ENCODE assay signal across 1 cellular context in the genomic region with DNA sequence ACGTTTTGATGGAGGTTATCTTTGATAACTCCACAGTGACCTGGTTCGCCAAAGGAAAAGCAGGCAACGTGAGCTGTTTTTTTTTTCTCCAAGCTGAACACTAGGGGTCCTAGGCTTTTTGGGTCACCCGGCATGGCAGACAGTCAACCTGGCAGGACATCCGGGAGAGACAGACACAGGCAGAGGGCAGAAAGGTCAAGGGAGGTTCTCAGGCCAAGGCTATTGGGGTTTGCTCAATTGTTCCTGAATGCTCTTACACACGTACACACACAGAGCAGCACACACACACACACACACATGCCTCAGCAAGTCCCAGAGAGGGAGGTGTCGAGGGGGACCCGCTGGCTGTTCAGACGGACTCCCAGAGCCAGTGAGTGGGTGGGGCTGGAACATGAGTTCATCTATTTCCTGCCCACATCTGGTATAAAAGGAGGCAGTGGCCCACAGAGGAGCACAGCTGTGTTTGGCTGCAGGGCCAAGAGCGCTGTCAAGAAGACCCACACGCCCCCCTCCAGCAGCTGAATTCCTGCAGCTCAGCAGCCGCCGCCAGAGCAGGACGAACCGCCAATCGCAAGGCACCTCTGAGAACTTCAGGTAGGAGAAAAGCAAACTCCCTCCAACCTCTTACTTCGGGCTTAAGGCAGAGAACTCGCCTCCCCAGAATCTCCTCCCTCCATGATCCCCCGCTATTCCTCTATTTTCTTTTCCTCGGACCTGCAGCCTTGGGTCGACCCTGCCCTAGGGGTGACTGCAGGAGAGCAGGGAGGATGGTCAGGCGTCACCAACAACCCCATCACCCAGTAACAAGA.
A peak's percentile ranks its signal among the peaks of the same experiment; 100 is the strongest.
TF ChIP-seq lines count a peak whose summit lies in the region.

A gene (plus strand): TSS at position 454 of the 809 bp plus-strand sequence. CDS start 1,290 bp downstream, outside the sequence.

TF ChIP-seq in SK-N-SH, 30 proteins besides CTCF, POLR2A, EP300 and RAD21 (continued from another document):
- no peak; the same call in 1 of the 2 replicates for TF ChIP-seq RCOR1 (IDR thresholded peaks at IDR 0.05; ENCODE audit: low read length)
- TF ChIP-seq ELF1 (IDR thresholded peaks at IDR 0.05) = 0 out of 2 replicates have a peak, but pooled peaks have one; percentile 56
- TF ChIP-seq SMC3 (IDR thresholded peaks at IDR 0.05; ENCODE audit: low read depth, low read length) = 0 out of 2 replicates have a peak, but pooled peaks have one; percentile 1
- peak; percentile 69 for TF ChIP-seq NFIC (IDR thresholded peaks at IDR 0.05; ENCODE audit: borderline replicate concordance)
- no peak for TF ChIP-seq MXI1 (IDR thresholded peaks at IDR 0.05; ENCODE audit: low read depth, low read length)
- TF ChIP-seq, protein P1, sequence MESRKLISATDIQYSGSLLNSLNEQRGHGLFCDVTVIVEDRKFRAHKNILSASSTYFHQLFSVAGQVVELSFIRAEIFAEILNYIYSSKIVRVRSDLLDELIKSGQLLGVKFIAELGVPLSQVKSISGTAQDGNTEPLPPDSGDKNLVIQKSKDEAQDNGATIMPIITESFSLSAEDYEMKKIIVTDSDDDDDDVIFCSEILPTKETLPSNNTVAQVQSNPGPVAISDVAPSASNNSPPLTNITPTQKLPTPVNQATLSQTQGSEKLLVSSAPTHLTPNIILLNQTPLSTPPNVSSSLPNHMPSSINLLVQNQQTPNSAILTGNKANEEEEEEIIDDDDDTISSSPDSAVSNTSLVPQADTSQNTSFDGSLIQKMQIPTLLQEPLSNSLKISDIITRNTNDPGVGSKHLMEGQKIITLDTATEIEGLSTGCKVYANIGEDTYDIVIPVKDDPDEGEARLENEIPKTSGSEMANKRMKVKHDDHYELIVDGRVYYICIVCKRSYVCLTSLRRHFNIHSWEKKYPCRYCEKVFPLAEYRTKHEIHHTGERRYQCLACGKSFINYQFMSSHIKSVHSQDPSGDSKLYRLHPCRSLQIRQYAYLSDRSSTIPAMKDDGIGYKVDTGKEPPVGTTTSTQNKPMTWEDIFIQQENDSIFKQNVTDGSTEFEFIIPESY (IDR thresholded peaks at IDR 0.05; ENCODE audit: borderline replicate concordance, low read depth) = peak; percentile 82
- TF ChIP-seq FOXM1 (IDR thresholded peaks at IDR 0.05; ENCODE audit: low read depth) = no peak
- peak; percentile 100 for TF ChIP-seq SIN3A (IDR thresholded peaks at IDR 0.05; ENCODE audit: borderline replicate concordance, low read depth, low read length)
- TF ChIP-seq EZH2phosphoT487 (IDR thresholded peaks at IDR 0.05; ENCODE audit: borderline replicate concordance, low read depth) = no peak
- TF ChIP-seq, protein P2, sequence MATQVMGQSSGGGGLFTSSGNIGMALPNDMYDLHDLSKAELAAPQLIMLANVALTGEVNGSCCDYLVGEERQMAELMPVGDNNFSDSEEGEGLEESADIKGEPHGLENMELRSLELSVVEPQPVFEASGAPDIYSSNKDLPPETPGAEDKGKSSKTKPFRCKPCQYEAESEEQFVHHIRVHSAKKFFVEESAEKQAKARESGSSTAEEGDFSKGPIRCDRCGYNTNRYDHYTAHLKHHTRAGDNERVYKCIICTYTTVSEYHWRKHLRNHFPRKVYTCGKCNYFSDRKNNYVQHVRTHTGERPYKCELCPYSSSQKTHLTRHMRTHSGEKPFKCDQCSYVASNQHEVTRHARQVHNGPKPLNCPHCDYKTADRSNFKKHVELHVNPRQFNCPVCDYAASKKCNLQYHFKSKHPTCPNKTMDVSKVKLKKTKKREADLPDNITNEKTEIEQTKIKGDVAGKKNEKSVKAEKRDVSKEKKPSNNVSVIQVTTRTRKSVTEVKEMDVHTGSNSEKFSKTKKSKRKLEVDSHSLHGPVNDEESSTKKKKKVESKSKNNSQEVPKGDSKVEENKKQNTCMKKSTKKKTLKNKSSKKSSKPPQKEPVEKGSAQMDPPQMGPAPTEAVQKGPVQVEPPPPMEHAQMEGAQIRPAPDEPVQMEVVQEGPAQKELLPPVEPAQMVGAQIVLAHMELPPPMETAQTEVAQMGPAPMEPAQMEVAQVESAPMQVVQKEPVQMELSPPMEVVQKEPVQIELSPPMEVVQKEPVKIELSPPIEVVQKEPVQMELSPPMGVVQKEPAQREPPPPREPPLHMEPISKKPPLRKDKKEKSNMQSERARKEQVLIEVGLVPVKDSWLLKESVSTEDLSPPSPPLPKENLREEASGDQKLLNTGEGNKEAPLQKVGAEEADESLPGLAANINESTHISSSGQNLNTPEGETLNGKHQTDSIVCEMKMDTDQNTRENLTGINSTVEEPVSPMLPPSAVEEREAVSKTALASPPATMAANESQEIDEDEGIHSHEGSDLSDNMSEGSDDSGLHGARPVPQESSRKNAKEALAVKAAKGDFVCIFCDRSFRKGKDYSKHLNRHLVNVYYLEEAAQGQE (IDR thresholded peaks at IDR 0.05; ENCODE audit: low read depth, low read length) = peak; percentile 77; the same call in 1 of the 2 replicates
- peak; percentile 82 for TF ChIP-seq RXRA (IDR thresholded peaks at IDR 0.05; ENCODE audit: borderline replicate concordance, low read depth)
- peak; percentile 100 for TF ChIP-seq POLR2AphosphoS5 (IDR thresholded peaks at IDR 0.05; ENCODE audit: low read depth, low read length)
- TF ChIP-seq MEF2A (IDR thresholded peaks at IDR 0.05; ENCODE audit: borderline replicate concordance, low read depth) = no peak; the same call in 1 of the 2 replicates
- TF ChIP-seq, protein P3, sequence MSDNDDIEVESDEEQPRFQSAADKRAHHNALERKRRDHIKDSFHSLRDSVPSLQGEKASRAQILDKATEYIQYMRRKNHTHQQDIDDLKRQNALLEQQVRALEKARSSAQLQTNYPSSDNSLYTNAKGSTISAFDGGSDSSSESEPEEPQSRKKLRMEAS (IDR thresholded peaks at IDR 0.05; ENCODE audit: low read depth) = peak; percentile 50
- TF ChIP-seq YY1 (IDR thresholded peaks at IDR 0.05; ENCODE audit: low read depth) = peak; percentile 59; the same call in 1 of the 2 replicates
